ENCODE assay signal across 8 cellular contexts in genomic region chr18:51911582-51911981, GRCh38.
"Had no signal": no experiment of that assay in that cellular context is flagged by ENCODE, and none has a peak within 500 bp of the region (broad histone marks: within the 10 kb centered on the region; RNA-seq: fewer than 3 reads in every experiment).

No MANE protein-coding gene starts in this region.

- H3K27ac ChIP-seq: GM23248 had no signal

- H3K9ac ChIP-seq: GM23248 had no signal

- H3K36me3 ChIP-seq: HAP-1 had no signal

- H3K4me3 ChIP-seq: GM23248, GM23338, HAP-1 had no signal

- H3K9me3 ChIP-seq: HAP-1 had no signal

- H2AFZ ChIP-seq: GM23248, GM23338 had no signal

- DNase-seq: GM23248, GOT3, H7, H9, HCEC 1CT, HFFc6 had no signal

- H3K4me2 ChIP-seq: GM23338 had no signal

- H3K4me1 ChIP-seq: HAP-1 had no signal
